ENCODE assay signal across 8 cellular contexts in genomic region chr19:2475702-2476450, GRCh38. TPM values are rescaled to one million over a fixed set of nuclear protein-coding genes. Genes with fewer than 3 reads are reported as not detected.
A peak's percentile ranks its signal among the peaks of the same experiment; 100 is the strongest.
DNase-seq lines count a peak whose midpoint lies in the region; ATAC-seq and TF ChIP-seq lines count a peak whose summit lies in the region.

A gene with protein sequence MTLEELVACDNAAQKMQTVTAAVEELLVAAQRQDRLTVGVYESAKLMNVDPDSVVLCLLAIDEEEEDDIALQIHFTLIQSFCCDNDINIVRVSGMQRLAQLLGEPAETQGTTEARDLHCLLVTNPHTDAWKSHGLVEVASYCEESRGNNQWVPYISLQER (plus strand): TSS chr19:2476127. CDS start chr19:2476359, 232 bp downstream.

- peak within 1 kb of the TSS; percentile 99 for H3K4ac ChIP-seq in trophoblast cell (ENCODE audit: low read depth, low read length)

- H3K36me3 ChIP-seq in adipocyte (ENCODE audit: control insufficient read depth, insufficient read depth, low read length, severe bottlenecking) (peaks cover 17% of the 10 kb centered on the region), cardiac muscle cell (no peaks in the 10 kb centered on the region), trophoblast cell (ENCODE audit: control insufficient read depth in 1 of 2, insufficient read depth in 2 of 2, low read length in 2 of 2) (peaks cover 16 to 18% of the 10 kb centered on the region in 2 experiments), tibial nerve (peaks cover 0 to 19% (median 0%) of the 10 kb centered on the region in 3 donors)

- WGBS in trophoblast cell (ENCODE audit: extremely low coverage, insufficient coverage, insufficient read length): no CpG with 5 or more reads among the region's 70 CpGs
- 0% methylated on average over 54 to 65 of the region's 70 CpGs for WGBS in tibial nerve, 2 donors

- peak within 1 kb of the TSS; percentile 82 for H4K12ac ChIP-seq in trophoblast cell (ENCODE audit: low read depth, low read length)

- no peaks in the 10 kb centered on the region for H3K27me3 Mint-ChIP-seq in T-cell

- TF ChIP-seq EP300 in tibial nerve (IDR thresholded peaks at IDR 0.05): peak; percentile 70 to 100

- H3K14ac ChIP-seq in trophoblast cell (ENCODE audit: low read length): peak within 1 kb of the TSS; percentile 97

- peak within 1 kb of the TSS; percentile 84 for H2BK12ac ChIP-seq in trophoblast cell (ENCODE audit: low read length)

- H3K27ac ChIP-seq in cardiac muscle cell: peak within 1 kb of the TSS; percentile 69
- H3K27ac ChIP-seq in trophoblast cell (ENCODE audit: low read depth, low read length): peak within 1 kb of the TSS; percentile 89
- peak within 1 kb of the TSS; percentile 66 to 95 (median 90) for H3K27ac ChIP-seq in tibial nerve

- CTCF ChIA-PET in T-cell (lab: Charles Lee): interaction anchor here (0.5 to 2.2 kb wide), 23 partner anchors 8 to 559 kb away, joined by 3 to 21 read pairs (median 4); partner anchors contain the start of genes LMNB2 (in 1 of the 2) and TIMM13 (in 1 of the 2)

- H3K4me2 ChIP-seq in trophoblast cell (ENCODE audit: low read length): peak within 1 kb of the TSS; percentile 64

- H3K9me3 Mint-ChIP-seq in T-cell: no peaks in the 10 kb centered on the region

- peak within 1 kb of the TSS; percentile 95 to 100 (median 99) for H3K4me3 Mint-ChIP-seq in T-cell

- H2BK5ac ChIP-seq in trophoblast cell (ENCODE audit: low read depth, low read length, poor library complexity): peak within 1 kb of the TSS; percentile 98

- peak within 1 kb of the TSS; percentile 86 for H4K8ac ChIP-seq in trophoblast cell (ENCODE audit: low read depth, low read length)

- H3K4me1 ChIP-seq in adipocyte (ENCODE audit: control insufficient read depth, insufficient read depth, low read length): peaks cover 3% of the 10 kb centered on the region
- H3K4me1 ChIP-seq in cardiac muscle cell (ENCODE audit: low read depth): peaks cover 12% of the 10 kb centered on the region
- peaks cover 12 to 14% of the 10 kb centered on the region in 2 experiments for H3K4me1 ChIP-seq in trophoblast cell (ENCODE audit: control insufficient read depth in 1 of 2, insufficient read depth in 2 of 2, low read length in 2 of 2)
- H3K4me1 ChIP-seq in tibial nerve: peaks cover 0 to 43% (median 18%) of the 10 kb centered on the region in 4 donors

- peak within 1 kb of the TSS; percentile 98 for H3K18ac ChIP-seq in trophoblast cell (ENCODE audit: low read length)

- H3K79me2 ChIP-seq in trophoblast cell (ENCODE audit: control insufficient read depth, insufficient read depth, low read length, poor library complexity): peaks cover 30% of the 10 kb centered on the region

- H2AK5ac ChIP-seq in trophoblast cell (ENCODE audit: low read length): peak within 1 kb of the TSS; percentile 88

- POLR2A ChIA-PET in T-cell (lab: Charles Lee): interaction anchor here (0.5 to 3.4 kb wide), 36 partner anchors 10 to 638 kb away, joined by 3 to 52 read pairs (median 6); partner anchors contain the start of genes TIMM13 (in 1 of the 2) and ZNF57 (in 1 of the 2)

- peaks cover 44% of the 10 kb centered on the region for H3K79me1 ChIP-seq in trophoblast cell (ENCODE audit: low read length)

- peak within 1 kb of the TSS; percentile 96 for H3K9ac ChIP-seq in adipocyte (ENCODE audit: low read length)
- H3K9ac ChIP-seq in trophoblast cell (ENCODE audit: low read length): peak within 1 kb of the TSS; percentile 98

- H3K9me3 ChIP-seq in adipocyte (ENCODE audit: control insufficient read depth, low read length): no peaks in the 10 kb centered on the region
- no peaks in the 10 kb centered on the region for H3K9me3 ChIP-seq in cardiac muscle cell (ENCODE audit: low read depth)
- H3K9me3 ChIP-seq in trophoblast cell (ENCODE audit: insufficient read depth, low read depth, low read length): no peaks in the 10 kb centered on the region
- no peaks in the 10 kb centered on the region for H3K9me3 ChIP-seq in tibial nerve

- TF ChIP-seq CTCF in GM12864 (IDR thresholded peaks at IDR 0.05; ENCODE audit: low read depth, low read length, missing control alignments): no peak
- TF ChIP-seq CTCF in cardiac muscle cell (IDR thresholded peaks at IDR 0.05; ENCODE audit: low read depth, low read length): no peak
- TF ChIP-seq CTCF in tibial nerve (IDR thresholded peaks at IDR 0.05): peak in 2 of 5 experiments; percentile 38 to 61

- peak within 1 kb of the TSS; percentile 95 for H4K91ac ChIP-seq in trophoblast cell (ENCODE audit: low read depth, low read length)

- TF ChIP-seq POLR2A in tibial nerve (IDR thresholded peaks at IDR 0.05): peak; percentile 100

- H3K27me3 ChIP-seq in adipocyte (replicated peaks; ENCODE audit: control insufficient read depth, insufficient read depth, low read length): no peaks in the 10 kb centered on the region
- H3K27me3 ChIP-seq in cardiac muscle cell: no peaks in the 10 kb centered on the region
- no peaks in the 10 kb centered on the region for H3K27me3 ChIP-seq in trophoblast cell (ENCODE audit: insufficient read depth, low read length)
- H3K27me3 ChIP-seq in tibial nerve: no peaks in the 10 kb centered on the region

- peak within 1 kb of the TSS; percentile 22 for H3K23ac ChIP-seq in trophoblast cell (ENCODE audit: low read length)

- peaks cover 11 to 33% (median 23%) of the 10 kb centered on the region in 3 donors for H3K4me1 Mint-ChIP-seq in T-cell

- peak within 1 kb of the TSS; percentile 85 to 99 for H3K27ac Mint-ChIP-seq in T-cell

- ATAC-seq in HG02763 (IDR thresholded peaks at IDR 0.05; ENCODE audit: unreplicated experiment): peak; percentile 52
- ATAC-seq in T-cell (replicated peaks in 1 of 4): peak; percentile 56 to 70 (median 70)

- peaks cover 15% of the 10 kb centered on the region for H3K36me3 Mint-ChIP-seq in T-cell

- DNase-seq in GM12864 (ENCODE audit: low read depth) (peak; percentile 90), NCI-H1436 (lab: John Stamatoyannopoulos, UW) (peak; percentile 94), T-cell (peak; percentile 91 to 98 (median 96)), adipocyte (ENCODE audit: low read depth) (peak; percentile 99), cardiac muscle cell (ENCODE audit: low read depth in 1 of 2, low spot score in 1 of 2) (peak; percentile 97 to 99), trophoblast cell (peak; percentile 94 to 99), tibial nerve (ENCODE audit: low spot score in 2 of 2) (peak; percentile 96 to 99)

- H2AFZ ChIP-seq in trophoblast cell (ENCODE audit: insufficient read depth, low read length, poor library complexity): peak within 1 kb of the TSS; percentile 86

- peak within 1 kb of the TSS; percentile 96 for H2BK120ac ChIP-seq in trophoblast cell (ENCODE audit: insufficient read depth, low read length, poor library complexity)

- peak within 1 kb of the TSS; percentile 90 for H3K4me3 ChIP-seq in GM12864 (ENCODE audit: low read depth, low read length)
- H3K4me3 ChIP-seq in adipocyte (ENCODE audit: low read length): peak within 1 kb of the TSS; percentile 95
- peak within 1 kb of the TSS; percentile 96 for H3K4me3 ChIP-seq in cardiac muscle cell
- H3K4me3 ChIP-seq in trophoblast cell (ENCODE audit: low read depth, low read length): peak within 1 kb of the TSS; percentile 85
- H3K4me3 ChIP-seq in tibial nerve: peak within 1 kb of the TSS; percentile 72 to 94 (median 83)

RNA-seq across cellular contexts. Expression of the gene that starts here (rescaled TPM):
- total RNA-seq in T-cell (100 to 1,000 TPM in 3 of 5 donors, 10 to 100 TPM in 2; 76.5 to 174 (median 102) TPM), cardiac muscle cell (44.8 and 75.2 TPM in 2 replicates), tibial nerve (100 to 1,000 TPM; 230 to 440 (median 337) TPM)
- 30.5 and 66.4 TPM in 2 replicates for polyA plus RNA-seq in cardiac muscle cell
- 89.4 and 93.2 TPM in 2 replicates for polyA plus RNA-seq in trophoblast cell (2013)

Comparison
In these comparisons a context has a peak if more than half of its experiments do, and no peak if none do; other contexts are left out.
1. Peak in every context shown above with its lines: DNase-seq, ATAC-seq, H3K4me3 ChIP-seq and H3K27ac ChIP-seq.